2 cellular contexts compared by ENCODE assay signal in the genomic region with DNA sequence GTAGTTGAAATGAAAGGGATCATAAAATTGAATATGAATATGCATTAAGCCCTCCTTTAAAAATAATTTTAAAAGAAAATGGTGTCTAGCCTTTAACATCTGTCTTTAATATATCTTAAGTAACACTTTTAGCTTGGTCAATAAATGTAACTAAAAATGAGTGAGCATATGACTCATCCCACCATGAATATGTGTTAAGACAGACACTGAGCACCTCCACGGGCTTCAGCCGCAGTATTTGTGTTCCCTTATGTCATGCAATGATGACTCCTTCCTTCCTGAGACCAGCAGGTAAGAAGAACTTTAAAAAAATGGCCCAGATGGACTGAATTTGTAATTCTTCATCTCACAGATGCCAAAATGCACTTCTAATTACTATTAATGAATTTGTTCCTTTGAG.
TF ChIP-seq lines count a peak whose summit lies in the region.

No MANE protein-coding gene starts in this region.

TF ChIP-seq in HepG2, 621 proteins besides CTCF, POLR2A, EP300 and RAD21:
- TF ChIP-seq ZNF609 (CRISPR knock-in tag; IDR thresholded peaks at IDR 0.05; ENCODE audit: borderline replicate concordance) (no peak), FOSL2 (CRISPR knock-in tag; IDR thresholded peaks at IDR 0.05) (0 out of 2 replicates have a peak, but pooled peaks have one; percentile 17), ZNF569 (CRISPR knock-in tag; IDR thresholded peaks at IDR 0.05; ENCODE audit: borderline replicate concordance) (no peak)

TF ChIP-seq in SK-N-SH, 30 proteins besides CTCF, POLR2A, EP300 and RAD21 (continued from another document):
- TF ChIP-seq, protein P1, sequence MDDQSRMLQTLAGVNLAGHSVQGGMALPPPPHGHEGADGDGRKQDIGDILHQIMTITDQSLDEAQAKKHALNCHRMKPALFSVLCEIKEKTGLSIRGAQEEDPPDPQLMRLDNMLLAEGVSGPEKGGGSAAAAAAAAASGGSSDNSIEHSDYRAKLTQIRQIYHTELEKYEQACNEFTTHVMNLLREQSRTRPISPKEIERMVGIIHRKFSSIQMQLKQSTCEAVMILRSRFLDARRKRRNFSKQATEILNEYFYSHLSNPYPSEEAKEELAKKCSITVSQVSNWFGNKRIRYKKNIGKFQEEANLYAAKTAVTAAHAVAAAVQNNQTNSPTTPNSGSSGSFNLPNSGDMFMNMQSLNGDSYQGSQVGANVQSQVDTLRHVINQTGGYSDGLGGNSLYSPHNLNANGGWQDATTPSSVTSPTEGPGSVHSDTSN (IDR thresholded peaks at IDR 0.05): 0 out of 2 replicates have a peak, but pooled peaks have one; percentile 10
